ENCODE assay signal across 8 cellular contexts in the genomic region with DNA sequence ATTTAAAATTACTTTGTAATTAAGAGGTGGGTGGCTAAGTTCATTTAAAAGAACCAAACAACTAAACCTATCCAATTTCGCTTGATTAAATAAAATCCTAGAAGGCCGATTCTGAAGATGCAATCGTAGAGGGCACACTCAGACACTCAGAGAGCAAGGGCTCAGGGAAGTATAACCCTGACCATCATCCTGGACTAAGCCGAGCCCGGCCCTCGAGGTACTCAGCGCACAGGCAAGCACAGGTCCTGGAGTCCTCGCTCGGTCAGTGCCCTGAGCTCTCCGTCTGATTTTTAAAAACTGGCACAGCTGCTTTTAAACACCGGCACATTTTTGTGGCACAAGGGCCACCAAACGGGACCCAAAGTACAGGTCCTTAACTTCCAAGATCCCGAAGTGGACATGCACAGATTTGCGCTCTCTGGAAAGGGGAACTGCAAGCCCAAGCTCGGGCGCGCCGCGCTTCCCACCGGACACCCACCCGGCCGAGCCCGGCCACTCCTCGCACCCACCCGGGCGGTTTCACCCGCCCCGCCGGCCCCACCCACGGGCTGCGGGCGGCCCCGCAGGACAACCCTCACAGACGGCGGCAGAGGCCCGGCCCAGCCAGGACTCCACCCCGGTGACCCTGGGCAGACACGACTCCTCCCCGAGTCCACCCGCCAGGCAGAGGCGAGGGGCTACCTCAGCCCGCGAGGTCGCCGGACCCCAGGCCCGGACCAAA.
DNase-seq lines count a peak whose midpoint lies in the region; ATAC-seq, FAIRE-seq and TF ChIP-seq lines count a peak whose summit lies in the region.
"Not testable (repeated sequence)": the region's sequence is repeated elsewhere in the genome, so short reads cannot be mapped to it uniquely, and the experiment has no call there.

No MANE protein-coding gene starts in this region.

- H3K27me3 ChIP-seq in iPS-15b (ENCODE audit: control insufficient read depth, insufficient read depth, low read length); pancreas; upper lobe of right lung: not testable (repeated sequence)

- ATAC-seq in GM18511 (IDR thresholded peaks at IDR 0.05; ENCODE audit: unreplicated experiment): peak; percentile 58
- peak; percentile 72 to 77 (median 75) for ATAC-seq in pancreas
- ATAC-seq in upper lobe of right lung: peak; percentile 86

- H3K4me3 ChIP-seq in HFF-Myc (replicated peaks; ENCODE audit: low read depth, low read length): peak overlapping the region; percentile 56
- H3K4me3 ChIP-seq in cardiac fibroblast (replicated peaks in 1 of 2; ENCODE audit: low read depth in 2 of 2, low read length in 2 of 2): peak overlapping the region; percentile 49 to 61
- H3K4me3 ChIP-seq in iPS-15b (ENCODE audit: low read depth, low read length): peak overlapping the region; percentile 39
- peak overlapping the region; percentile 66 to 87 (median 77) for H3K4me3 ChIP-seq in pancreas
- H3K4me3 ChIP-seq in upper lobe of right lung: peak overlapping the region; percentile 85

- intact Hi-C loops in activated CD4-positive, alpha-beta T cell treated with anti-CD3 and anti-CD28 coated beads, Interleukin-2, amount 10 ng/mL, durations not matched to agents 24 days and 14 days (cut with micrococcal nuclease); pancreas (cut with DNase I); upper lobe of right lung (cut with DNase I): not testable (repeated sequence)

- not testable (repeated sequence) for TF ChIP-seq CTCF in HFF-Myc (IDR thresholded peaks at IDR 0.05; ENCODE audit: low read depth, low read length, missing control alignments); cardiac fibroblast (IDR thresholded peaks at IDR 0.05; ENCODE audit: low read depth, low read length); pancreas (IDR thresholded peaks at IDR 0.05); upper lobe of right lung (IDR thresholded peaks at IDR 0.05)

- DNase-seq in HFF-Myc (ENCODE audit: extremely low read depth, low read depth): not testable (repeated sequence)
- DNase-seq in HK-2 (ENCODE audit: unreplicated experiment) (peak; percentile 46), cardiac fibroblast (ENCODE audit: low read depth in 2 of 2) (peak; percentile 9 to 29), pancreas (peak in 5 of 6 donors; percentile 39 to 82 (median 73)), upper lobe of right lung (peak; percentile 85)
- peak; percentile 85 for DNase-seq in activated CD4-positive, alpha-beta T cell treated with anti-CD3 and anti-CD28 coated beads, Interleukin-2, amount 10 ng/mL, durations not matched to agents 24 days and 14 days

- H3K27me3 Mint-ChIP-seq in activated CD4-positive, alpha-beta T cell treated with anti-CD3 and anti-CD28 coated beads, Interleukin-2, amount 10 ng/mL, durations not matched to agents 24 days and 14 days: not testable (repeated sequence)

- not testable (repeated sequence) for H3K27ac Mint-ChIP-seq in activated CD4-positive, alpha-beta T cell treated with anti-CD3 and anti-CD28 coated beads, Interleukin-2, amount 10 ng/mL, durations not matched to agents 24 days and 14 days

- H3K36me3 ChIP-seq in iPS-15b (ENCODE audit: control insufficient read depth, insufficient read depth, low read length); pancreas; upper lobe of right lung: not testable (repeated sequence)

- not testable (repeated sequence) for H3K9me3 Mint-ChIP-seq in activated CD4-positive, alpha-beta T cell treated with anti-CD3 and anti-CD28 coated beads, Interleukin-2, amount 10 ng/mL, durations not matched to agents 24 days and 14 days

- FAIRE-seq in pancreas (lab: Jason Lieb, UNC): not testable (repeated sequence)

- H3K4me3 Mint-ChIP-seq in activated CD4-positive, alpha-beta T cell treated with anti-CD3 and anti-CD28 coated beads, Interleukin-2, amount 10 ng/mL, durations not matched to agents 24 days and 14 days: peak overlapping the region; percentile 47

- not testable (repeated sequence) for H3K36me3 Mint-ChIP-seq in activated CD4-positive, alpha-beta T cell treated with anti-CD3 and anti-CD28 coated beads, Interleukin-2, amount 10 ng/mL, durations not matched to agents 24 days and 14 days (ENCODE audit: low read depth)

- not testable (repeated sequence) for H3K9me3 ChIP-seq in iPS-15b (ENCODE audit: control insufficient read depth, insufficient read depth, low read length); pancreas; upper lobe of right lung

- not testable (repeated sequence) for H3K9ac ChIP-seq in iPS-15b (ENCODE audit: low read depth, low read length)

- H3K4me1 ChIP-seq in iPS-15b (ENCODE audit: control insufficient read depth, insufficient read depth, low read length); pancreas; upper lobe of right lung: not testable (repeated sequence)

- H3K27ac ChIP-seq in pancreas (peak overlapping the region in 1 of 4 donors; percentile 77), upper lobe of right lung (peak overlapping the region; percentile 86)

- not testable (repeated sequence) for H3K4me1 Mint-ChIP-seq in activated CD4-positive, alpha-beta T cell treated with anti-CD3 and anti-CD28 coated beads, Interleukin-2, amount 10 ng/mL, durations not matched to agents 24 days and 14 days

- WGBS in pancreas, 2 donors: 0% methylated on average over 7 to 26 of the region's 46 CpGs
